In the genomic region with DNA sequence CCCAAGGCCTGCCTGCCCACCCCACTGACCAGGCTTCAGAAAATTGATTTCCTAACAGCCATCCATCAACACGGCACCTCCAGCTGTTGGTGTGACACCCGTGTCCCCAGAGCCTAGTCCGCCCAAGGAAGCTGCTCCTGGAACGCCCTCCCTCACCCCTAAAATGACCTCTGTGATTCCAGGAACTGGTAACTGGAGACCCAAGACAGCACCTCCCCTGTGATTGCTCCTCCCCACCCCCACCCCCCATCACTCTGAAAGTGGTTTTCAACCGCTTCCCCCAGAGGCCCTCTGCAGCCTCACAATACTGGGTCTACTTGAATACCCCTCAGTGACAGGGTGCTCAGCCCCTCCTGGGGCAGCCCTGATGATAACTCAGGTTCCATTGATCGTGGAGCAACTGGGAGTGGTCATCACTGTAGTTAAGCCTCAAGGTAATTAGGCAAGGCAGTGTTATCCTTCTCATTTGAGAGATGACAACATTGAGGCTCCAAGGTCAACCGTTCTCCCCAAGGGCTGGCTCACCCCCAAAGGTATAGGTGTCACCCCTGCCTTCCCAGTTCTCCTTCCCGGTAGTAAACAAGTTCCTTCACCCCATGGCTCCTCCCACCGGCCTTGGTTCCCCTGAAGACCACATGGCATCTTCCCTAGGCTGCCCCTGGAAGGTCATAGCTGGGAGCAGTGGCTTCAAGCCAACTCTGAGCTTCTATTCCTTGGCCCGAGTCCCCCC, we compare ENCODE assay signal across 28 cellular contexts. TPM values are rescaled to one million over a fixed set of nuclear protein-coding genes. Genes with fewer than 3 reads are reported as not detected.
"Had no signal": no experiment of that assay in that cellular context is flagged by ENCODE, and none has a peak within 500 bp of the region (broad histone marks: within the 10 kb centered on the region; RNA-seq: fewer than 3 reads in every experiment).

No MANE protein-coding gene starts in this region.

- DNase-seq: activated CD4-positive, alpha-beta T cell treated with anti-CD3 and anti-CD28 coated beads for 48 hours; activated CD4-positive, alpha-beta T cell treated with anti-CD3 and anti-CD28 coated beads, Interleukin-2, amount 50 U/mL, for 4 hours; activated CD8-positive, alpha-beta memory T cell treated with anti-CD3 and anti-CD28 coated beads, Interleukin-2, amount 10 ng/mL, durations not matched to agents 7 days and 5 days; activated effector memory CD4-positive, alpha-beta T cell treated with Interleukin-2 at 50 U/mL for 16 hours; activated naive CD4-positive, alpha-beta T cell; activated T-cell treated with anti-CD3 and anti-CD28 coated beads, Interleukin-2, amount 50 U/mL, for 24 hours; aorta; central memory CD4-positive, alpha-beta T cell; KG1; NCI-H1092; NCI-H1417; NCI-H1694; NCI-H2029 treated with DMSO at 0.1 percent for 48 hours; NCI-H345; NCI-H510A; NCI-H526 treated with DMSO at 0.1 percent for 48 hours; PC-3; SHP77; T-helper 17 cell; T-helper 9 cell had no signal

- H3K36me3 ChIP-seq: breast epithelium, SJSA1 had no signal

- H3K4me3 Mint-ChIP-seq: activated CD8-positive, alpha-beta memory T cell treated with anti-CD3 and anti-CD28 coated beads, Interleukin-2, amount 10 ng/mL, durations not matched to agents 7 days and 5 days; activated naive CD4-positive, alpha-beta T cell treated with anti-CD3 and anti-CD28 coated beads, Interleukin-2, amount 50 U/mL, for 24 hours; activated T-cell treated with anti-CD3 and anti-CD28 coated beads, Interleukin-2, amount 50 U/mL, for 24 hours; activated T-helper 1 cell treated with anti-CD3 and anti-CD28 coated beads, Interleukin-12 subunit alpha, Interleukin-12 subunit beta, Interleukin-2, Interleukin-4 antibody, amounts not matched to agents 30 ng/mL and 10 ng/mL and 1 ng/mL, durations not matched to agents 14 hours and 24 hours and 36 hours; T-helper 17 cell had no signal

- H3K4me1 ChIP-seq: breast epithelium, SJSA1 had no signal

- H3K27ac Mint-ChIP-seq: activated CD8-positive, alpha-beta memory T cell treated with anti-CD3 and anti-CD28 coated beads, Interleukin-2, amount 10 ng/mL, durations not matched to agents 7 days and 5 days; activated naive CD4-positive, alpha-beta T cell treated with anti-CD3 and anti-CD28 coated beads, Interleukin-2, amount 50 U/mL, for 24 hours; activated T-cell treated with anti-CD3 and anti-CD28 coated beads, Interleukin-2, amount 50 U/mL, for 24 hours; activated T-helper 1 cell treated with anti-CD3 and anti-CD28 coated beads, Interleukin-12 subunit alpha, Interleukin-12 subunit beta, Interleukin-2, Interleukin-4 antibody, amounts not matched to agents 30 ng/mL and 10 ng/mL and 1 ng/mL, durations not matched to agents 14 hours and 24 hours and 36 hours; T-helper 17 cell had no signal

- ATAC-seq: activated CD4-positive, CD25-positive, alpha-beta regulatory T cell treated with anti-CD3 and anti-CD28 coated beads, Interleukin-2, amount 50 U/mL, for 24 hours; activated CD8-positive, alpha-beta memory T cell treated with anti-CD3 and anti-CD28 coated beads, Interleukin-2, amount 10 ng/mL, durations not matched to agents 7 days and 5 days; PC-3; T-helper 17 cell had no signal

- H3K36me3 Mint-ChIP-seq: activated CD8-positive, alpha-beta memory T cell treated with anti-CD3 and anti-CD28 coated beads, Interleukin-2, amount 10 ng/mL, durations not matched to agents 7 days and 5 days; activated naive CD4-positive, alpha-beta T cell treated with anti-CD3 and anti-CD28 coated beads, Interleukin-2, amount 50 U/mL, for 24 hours had no signal

- H3K9me3 Mint-ChIP-seq: activated naive CD4-positive, alpha-beta T cell treated with anti-CD3 and anti-CD28 coated beads, Interleukin-2, amount 50 U/mL, for 24 hours; activated T-cell treated with anti-CD3 and anti-CD28 coated beads, Interleukin-2, amount 50 U/mL, for 24 hours; activated T-helper 1 cell treated with anti-CD3 and anti-CD28 coated beads, Interleukin-12 subunit alpha, Interleukin-12 subunit beta, Interleukin-2, Interleukin-4 antibody, amounts not matched to agents 30 ng/mL and 10 ng/mL and 1 ng/mL, durations not matched to agents 14 hours and 24 hours and 36 hours had no signal

- H3K4me1 Mint-ChIP-seq: activated naive CD4-positive, alpha-beta T cell treated with anti-CD3 and anti-CD28 coated beads, Interleukin-2, amount 50 U/mL, for 24 hours; T-helper 17 cell had no signal

- H3K4me3 ChIP-seq: breast epithelium, SJSA1 had no signal

- H3K27ac ChIP-seq: breast epithelium, SJSA1 had no signal

- H3K9me3 ChIP-seq: breast epithelium, SJSA1 had no signal

RNA-seq across cellular contexts. Expression of gene TAS1R2, which starts 52.0 kb away (rescaled TPM):
- total RNA-seq: activated CD8-positive, alpha-beta memory T cell treated with anti-CD3 and anti-CD28 coated beads, Interleukin-2, amount 10 ng/mL, durations not matched to agents 7 days and 5 days; activated T-helper 1 cell treated with anti-CD3 and anti-CD28 coated beads, Interleukin-12 subunit alpha, Interleukin-12 subunit beta, Interleukin-2, Interleukin-4 antibody, amounts not matched to agents 30 ng/mL and 10 ng/mL and 1 ng/mL, durations not matched to agents 14 hours and 24 hours and 36 hours; aorta; breast epithelium; chondrocyte; LHCN-M2; M059J; PC-3; SJSA1; T-helper 17 cell had no signal
- polyA plus RNA-seq: aorta had no signal
